ENCODE assay signal across 8 cellular contexts in genomic region chr2:195656859-195657633, GRCh38. TPM values are rescaled to one million over a fixed set of nuclear protein-coding genes. Genes with fewer than 3 reads are reported as not detected.
A peak's percentile ranks its signal among the peaks of the same experiment; 100 is the strongest.
DNase-seq lines count a peak whose midpoint lies in the region; ATAC-seq and TF ChIP-seq lines count a peak whose summit lies in the region.

Gene SLC39A10 (plus strand): TSS chr2:195657226. CDS start chr2:195680043, 22,817 bp downstream.

- H4K20me1 ChIP-seq in smooth muscle cell (ENCODE audit: low read depth) = peaks cover 37% of the 10 kb centered on the region

- peak; percentile 99 for TF ChIP-seq POLR2A in GM18951 (IDR thresholded peaks at IDR 0.05; ENCODE audit: extremely low read depth, insufficient read depth, insufficient read length)

- H3K27me3 Mint-ChIP-seq in activated B cell treated with CpG ODN at 0.5 μM for 24 hours = no peaks in the 10 kb centered on the region

- H3K27ac ChIP-seq in caudate nucleus (ENCODE audit: low read depth, low read length) = peak within 1 kb of the TSS; percentile 95
- peak within 1 kb of the TSS; percentile 92 for H3K27ac ChIP-seq in smooth muscle cell (ENCODE audit: low read depth)

- peak; percentile 76 for ATAC-seq in HG03196 (IDR thresholded peaks at IDR 0.05; ENCODE audit: unreplicated experiment)
- peak; percentile 84 for ATAC-seq in activated B cell treated with CpG ODN at 0.5 μM for 24 hours (ENCODE audit: low read depth)

- H3K36me3 Mint-ChIP-seq in activated B cell treated with CpG ODN at 0.5 μM for 24 hours (ENCODE audit: low read depth) = peaks cover 22% of the 10 kb centered on the region

- H3K27ac Mint-ChIP-seq in activated B cell treated with CpG ODN at 0.5 μM for 24 hours = peak within 1 kb of the TSS; percentile 99

- H3K9me3 Mint-ChIP-seq in activated B cell treated with CpG ODN at 0.5 μM for 24 hours = no peaks in the 10 kb centered on the region

- intact Hi-C loops in activated B cell treated with CpG ODN at 0.5 μM for 24 hours (cut with micrococcal nuclease) = loop anchor here (1.0 to 10.0 kb wide), 7 partner anchors 96 to 1858 kb away; partner anchors contain the start of genes CCDC150, COQ10B, MOB4 and STK17B

- TF ChIP-seq CTCF in activated B cell treated with CpG ODN at 0.5 μM for 24 hours (IDR thresholded peaks at IDR 0.05) (no peak), smooth muscle cell (IDR thresholded peaks at IDR 0.05; ENCODE audit: borderline replicate concordance, insufficient read depth, poor library complexity, severe bottlenecking) (no peak)

- DNase-seq in AG08395 (ENCODE audit: low spot score) (peak; percentile 96), NCI-H345 (lab: John Stamatoyannopoulos, UW) (peak; percentile 99), activated B cell treated with CpG ODN at 0.5 μM for 24 hours (peak; percentile 97), caudate nucleus (lab: John Stamatoyannopoulos, UW) (peak; percentile 83 to 100 (median 98)), iPS-NIHi7 (ENCODE audit: extremely low spot score) (peak; percentile 86), smooth muscle cell (lab: John Stamatoyannopoulos, UW; ENCODE audit: unreplicated experiment) (peak; percentile 95)

- no peaks in the 10 kb centered on the region for H3F3A ChIP-seq in smooth muscle cell (ENCODE audit: low read depth)

- CTCF ChIA-PET in activated B cell treated with CpG ODN at 0.5 μM for 24 hours (lab: Charles Lee) = interaction anchor here (0.7 to 5.5 kb wide), 9 partner anchors 10 to 159 kb away, joined by 3 to 221 read pairs (median 3); no protein-coding TSS in a partner anchor

- H3K4me3 ChIP-seq in smooth muscle cell = peak within 1 kb of the TSS; percentile 87

- no peaks in the 10 kb centered on the region for H3K27me3 ChIP-seq in smooth muscle cell (ENCODE audit: low read depth)

- peaks cover 24% of the 10 kb centered on the region for H3K4me1 ChIP-seq in smooth muscle cell (ENCODE audit: low read depth)

- POLR2A ChIA-PET in activated B cell treated with CpG ODN at 0.5 μM for 24 hours (lab: Charles Lee) = interaction anchor here (0.6 to 5.7 kb wide), 39 partner anchors 7 to 1858 kb away, joined by 3 to 202 read pairs (median 5); partner anchors contain the start of genes DNAH7, HSPD1, HSPE1 and STK17B

- H3K9me3 ChIP-seq in smooth muscle cell (replicated peaks; ENCODE audit: low read depth) = no peaks in the 10 kb centered on the region

- peaks cover 64% of the 10 kb centered on the region for H3K4me1 Mint-ChIP-seq in activated B cell treated with CpG ODN at 0.5 μM for 24 hours

- in situ Hi-C loops in GM18951 (cut with MboI; ENCODE audit: low sequenced_read_pairs, unreplicated experiment) = no loop called here

- H3K9ac ChIP-seq in smooth muscle cell (ENCODE audit: low read depth) = peak within 1 kb of the TSS; percentile 96

- 1% methylated on average over 65 of the region's 85 CpGs for WGBS in smooth muscle cell (ENCODE audit: low lambda C conversion rate)

- H3K4me2 ChIP-seq in smooth muscle cell = peak within 1 kb of the TSS; percentile 84

- H3K79me2 ChIP-seq in smooth muscle cell (ENCODE audit: low read depth) = peaks cover 46% of the 10 kb centered on the region

- H2AFZ ChIP-seq in smooth muscle cell (ENCODE audit: low read depth) = peak within 1 kb of the TSS; percentile 54

- H3K36me3 ChIP-seq in smooth muscle cell (ENCODE audit: low read depth) = no peaks in the 10 kb centered on the region

- peak within 1 kb of the TSS; percentile 98 for H3K4me3 Mint-ChIP-seq in activated B cell treated with CpG ODN at 0.5 μM for 24 hours

RNA-seq across cellular contexts. Expression of gene SLC39A10, which starts in this region (rescaled TPM):
- 45.7 and 52.3 TPM in 2 replicates for total RNA-seq in activated B cell treated with CpG ODN at 0.5 μM for 24 hours
- 80.7 and 81.2 TPM in 2 replicates for total RNA-seq in smooth muscle cell
- 15.6 and 33.8 TPM in 2 replicates for polyA plus RNA-seq in smooth muscle cell

Comparison
In these comparisons a context has a peak if more than half of its experiments do, and no peak if none do; other contexts are left out.
1. Peak in every context shown above with its lines: DNase-seq, ATAC-seq, H3K4me3 ChIP-seq and H3K27ac ChIP-seq.